In the genomic region with DNA sequence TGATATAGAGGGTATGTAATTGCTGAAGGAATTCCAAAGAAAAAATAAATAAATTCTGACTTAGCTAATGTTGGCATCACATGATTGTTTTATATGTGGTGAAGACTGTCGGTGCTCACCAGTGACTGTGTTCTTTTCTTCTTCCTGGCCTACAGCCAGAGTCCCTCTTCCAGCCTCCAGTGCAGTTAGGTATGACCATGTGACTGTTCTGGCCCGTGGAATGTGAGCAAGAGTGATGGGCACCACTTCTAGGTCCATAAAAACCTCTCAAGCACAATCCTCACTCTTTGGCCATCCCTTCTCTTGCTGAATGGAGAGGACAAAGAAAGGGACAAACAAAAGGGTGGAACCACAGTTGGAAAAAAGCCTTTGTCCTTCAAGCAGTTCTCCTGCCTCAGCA, we compare ENCODE assay signal across 14 cellular contexts.
"Had no signal": no experiment of that assay in that cellular context is flagged by ENCODE, and none has a peak within 500 bp of the region (broad histone marks: within the 10 kb centered on the region; RNA-seq: fewer than 3 reads in every experiment).

No MANE protein-coding gene starts in this region.

- H3K9me3 ChIP-seq: esophagus squamous epithelium, upper lobe of left lung had no signal

- DNase-seq: activated CD4-positive, alpha-beta memory T cell treated with anti-CD3 and anti-CD28 coated beads for 36 hours; activated effector memory CD4-positive, alpha-beta T cell treated with anti-CD3 and anti-CD28 coated beads, Interleukin-2, amount 50 U/mL, for 16 hours; activated T-cell treated with anti-CD3 and anti-CD28 coated beads, Interleukin-2, amount 50 U/mL, for 4 hours; amniotic stem cell; brain microvascular endothelial cell; dorsolateral prefrontal cortex; esophagus squamous epithelium; foreskin fibroblast; immature natural killer cell; left colon; stimulated activated CD4-positive, alpha-beta T cell treated with anti-CD3 and anti-CD28 coated beads, Interleukin-2, amount 100 ng/mL, for 48 hours; stimulated activated naive CD4-positive, alpha-beta T cell treated with Interleukin-2 at 50 U/mL for 16 hours; upper lobe of left lung had no signal

- H3K36me3 ChIP-seq: brain microvascular endothelial cell, esophagus squamous epithelium, upper lobe of left lung had no signal

- H3K27me3 ChIP-seq: brain microvascular endothelial cell, dorsolateral prefrontal cortex, esophagus squamous epithelium, upper lobe of left lung had no signal

- H3K27ac ChIP-seq: brain microvascular endothelial cell, dorsolateral prefrontal cortex, esophagus squamous epithelium, upper lobe of left lung had no signal

- H3K4me3 ChIP-seq: dorsolateral prefrontal cortex, esophagus squamous epithelium, upper lobe of left lung had no signal

- ATAC-seq: activated naive CD4-positive, alpha-beta T cell treated with anti-CD3 and anti-CD28 coated beads, Interleukin-2, amount 50 U/mL, for 72 hours; activated T-cell treated with anti-CD3 and anti-CD28 coated beads, Interleukin-2, amount 50 U/mL, for 4 hours; left colon had no signal
